17 cellular contexts compared by ENCODE assay signal in genomic region chr4:176308441-176308840, GRCh38. TPM values are rescaled to one million over a fixed set of nuclear protein-coding genes. Genes with fewer than 3 reads are reported as not detected.
DNase-seq lines count a peak whose midpoint lies in the region; ATAC-seq and TF ChIP-seq lines count a peak whose summit lies in the region.
"Had no signal": no experiment of that assay in that cellular context is flagged by ENCODE, and none has a peak within 500 bp of the region (broad histone marks: within the 10 kb centered on the region; RNA-seq: fewer than 3 reads in every experiment).

No MANE protein-coding gene starts in this region.

- peak overlapping the region; percentile 60 for H3K27ac ChIP-seq in OCI-LY7 (ENCODE audit: low read depth, low read length, poor library complexity, severe bottlenecking)
- H3K27ac ChIP-seq: BLaER1, thoracic aorta had no signal

- no peaks in the 10 kb centered on the region for H3K9me3 ChIP-seq in OCI-LY7 (ENCODE audit: low read length)
- H3K9me3 ChIP-seq: BLaER1, thoracic aorta had no signal

- no peaks in the 10 kb centered on the region for H3K9me3 Mint-ChIP-seq in T-helper 2 cell treated with Interferon-gamma antibody and Interleukin-4, amounts not matched to agents 5 μg/mL and 100 μg/mL, for 36 hours
- H3K9me3 Mint-ChIP-seq: dendritic cell treated with granulocyte-macrophage colony-stimulating factor and Interleukin-4, amounts not matched to agents 40 ng/mL and 50 ng/mL, for 4 days; HFFc6; IgD-negative memory B cell had no signal

- H3K9me2 ChIP-seq in OCI-LY7 (ENCODE audit: insufficient read depth, low read length): no peaks in the 10 kb centered on the region

- intact Hi-C loops in OCI-LY7 (cut with micrococcal nuclease; ENCODE audit: unreplicated experiment): no loop called here

- no peaks in the 10 kb centered on the region for H4K20me1 ChIP-seq in OCI-LY7 (ENCODE audit: insufficient read depth, low read length)
- H4K20me1 ChIP-seq: BLaER1 had no signal

- DNase-seq in OCI-LY7 (ENCODE audit: low spot score) (no peak), CD1c-positive myeloid dendritic cell (ENCODE audit: extremely low spot score) (no peak), cerebellum (ENCODE audit: low spot score) (no peak)
- DNase-seq in T-helper 2 cell treated with Interferon-gamma antibody and Interleukin-4, amounts not matched to agents 5 μg/mL and 100 μg/mL, for 36 hours (ENCODE audit: low spot score): no peak
- no peak for DNase-seq in activated CD4-positive, alpha-beta T cell treated with anti-CD3 and anti-CD28 coated beads, Interleukin-2, amount 50 U/mL, for 48 hours
- DNase-seq: aorta, HFFc6, NCI-H187, nucleus accumbens had no signal

- H3K27ac Mint-ChIP-seq in T-helper 2 cell treated with Interferon-gamma antibody and Interleukin-4, amounts not matched to agents 5 μg/mL and 100 μg/mL, for 36 hours: no peak overlapping the region
- H3K27ac Mint-ChIP-seq: dendritic cell treated with granulocyte-macrophage colony-stimulating factor and Interleukin-4, amounts not matched to agents 40 ng/mL and 50 ng/mL, for 4 days; HFFc6 had no signal

- peak overlapping the region; percentile 66 for H3K4me2 ChIP-seq in OCI-LY7 (ENCODE audit: low read length)
- H3K4me2 ChIP-seq: BLaER1 had no signal

- peak overlapping the region; percentile 76 for H2AFZ ChIP-seq in OCI-LY7 (ENCODE audit: low read length)

- H3K79me2 ChIP-seq in OCI-LY7 (ENCODE audit: insufficient read depth, low read depth, low read length): no peaks in the 10 kb centered on the region

- peaks cover 19% of the 10 kb centered on the region for H3K27me3 Mint-ChIP-seq in T-helper 2 cell treated with Interferon-gamma antibody and Interleukin-4, amounts not matched to agents 5 μg/mL and 100 μg/mL, for 36 hours (ENCODE audit: low read depth)

- ATAC-seq in GM19025 (IDR thresholded peaks at IDR 0.05; ENCODE audit: low read depth, unreplicated experiment) (peak; percentile 39), GM21723 (IDR thresholded peaks at IDR 0.05; ENCODE audit: unreplicated experiment) (peak; percentile 72), HG03108 (IDR thresholded peaks at IDR 0.05; ENCODE audit: unreplicated experiment) (peak; percentile 60)

- no peaks in the 10 kb centered on the region for H3K36me3 Mint-ChIP-seq in T-helper 2 cell treated with Interferon-gamma antibody and Interleukin-4, amounts not matched to agents 5 μg/mL and 100 μg/mL, for 36 hours (ENCODE audit: low read depth)

- no peaks in the 10 kb centered on the region for H3K4me1 Mint-ChIP-seq in T-helper 2 cell treated with Interferon-gamma antibody and Interleukin-4, amounts not matched to agents 5 μg/mL and 100 μg/mL, for 36 hours (ENCODE audit: low read depth)

- H3K4me3 ChIP-seq in OCI-LY7 (ENCODE audit: low read depth, low read length, poor library complexity, severe bottlenecking): peak overlapping the region; percentile 37
- H3K4me3 ChIP-seq: BLaER1, lung, thoracic aorta had no signal

- no TSS peak for BruUV-seq in OCI-LY7 (replicated peaks; lab: Mats Ljungman, UMichigan)

- POLR2A ChIA-PET in OCI-LY7 (lab: Charles Lee): interaction anchor here (0.7 to 4.3 kb wide), 13 partner anchors 11 to 364 kb away, joined by 3 to 35 read pairs (median 5); partner anchors contain the start of gene SPCS3

- TF ChIP-seq CTCF in OCI-LY7 (conservative IDR thresholded peaks at IDR 0.05; ENCODE audit: low read length): no peak

- CTCF ChIA-PET in OCI-LY7 (lab: Charles Lee; ENCODE audit: unreplicated experiment): interaction anchor here (0.6 kb wide), 1 partner anchor 116 kb away, joined by 3 read pairs; no protein-coding TSS in a partner anchor

- H3K36me3 ChIP-seq in OCI-LY7 (ENCODE audit: insufficient read depth, low read length): no peaks in the 10 kb centered on the region
- H3K36me3 ChIP-seq: BLaER1, thoracic aorta had no signal

- peaks cover 39% of the 10 kb centered on the region for H3K4me1 ChIP-seq in OCI-LY7 (ENCODE audit: insufficient read depth, low read length, poor library complexity, severe bottlenecking)
- H3K4me1 ChIP-seq: BLaER1 had no signal

- H3K4me3 Mint-ChIP-seq in T-helper 2 cell treated with Interferon-gamma antibody and Interleukin-4, amounts not matched to agents 5 μg/mL and 100 μg/mL, for 36 hours: no peak overlapping the region
- H3K4me3 Mint-ChIP-seq: dendritic cell treated with granulocyte-macrophage colony-stimulating factor and Interleukin-4, amounts not matched to agents 40 ng/mL and 50 ng/mL, for 4 days; HFFc6 had no signal

RNA-seq across cellular contexts. Expression of gene SPCS3, which starts 11.3 kb away (rescaled TPM):
- total RNA-seq in OCI-LY7 (2014; rRNA removed; shearing (Covaris generic)): 100 and 122 TPM in 2 replicates
- total RNA-seq in OCI-LY7 (2022) (253 and 268 TPM in 2 replicates), cerebellum (89.8 TPM)

RNA-seq across cellular contexts. Expression of gene ASB5, which starts 39.4 kb away (rescaled TPM):
- total RNA-seq in OCI-LY7 (2014; rRNA removed; shearing (Covaris generic)): not detected in 2 replicates
- total RNA-seq in OCI-LY7 (2022): not detected in 2 replicates
- total RNA-seq in cerebellum: 0.36 TPM
- total RNA-seq: aorta, thoracic aorta had no signal
